26 cellular contexts compared by ENCODE assay signal in genomic region chr10:7559447-7559846, GRCh38.
DNase-seq lines count a peak whose midpoint lies in the region; ATAC-seq, FAIRE-seq and TF ChIP-seq lines count a peak whose summit lies in the region.
"Had no signal": no experiment of that assay in that cellular context is flagged by ENCODE, and none has a peak within 500 bp of the region (broad histone marks: within the 10 kb centered on the region; RNA-seq: fewer than 3 reads in every experiment).

No MANE protein-coding gene starts in this region.

- H4K20me1 ChIP-seq in GM23248 (ENCODE audit: insufficient read depth) = no peaks in the 10 kb centered on the region

- no peaks in the 10 kb centered on the region for H3K9me3 Mint-ChIP-seq in stimulated activated effector memory CD8-positive, alpha-beta T cell treated with anti-CD3 and anti-CD28 coated beads, Interleukin-12 subunit alpha, Interleukin-12 subunit beta, amount 100 ng/mL, for 72 hours
- H3K9me3 Mint-ChIP-seq: CD8-positive, alpha-beta T cell had no signal

- H3K9ac ChIP-seq in GM23248 = no peak overlapping the region

- H3K79me2 ChIP-seq in GM23248 (ENCODE audit: insufficient read depth) = no peaks in the 10 kb centered on the region

- WGBS in GM23248 (ENCODE audit: low coverage in 1 of 2, low lambda C conversion rate in 2 of 2, missing lambda C conversion rate in 2 of 2), 2 experiments = 33 to 37% methylated on average over 3 of the region's 3 CpGs

- no peaks in the 10 kb centered on the region for H3K36me3 Mint-ChIP-seq in stimulated activated effector memory CD8-positive, alpha-beta T cell treated with anti-CD3 and anti-CD28 coated beads, Interleukin-12 subunit alpha, Interleukin-12 subunit beta, amount 100 ng/mL, for 72 hours
- H3K36me3 Mint-ChIP-seq: CD8-positive, alpha-beta T cell had no signal

- H3K9me3 ChIP-seq in GM23248 (ENCODE audit: low read depth) = no peaks in the 10 kb centered on the region
- H3K9me3 ChIP-seq: A549 had no signal

- H3K4me1 Mint-ChIP-seq in stimulated activated effector memory CD8-positive, alpha-beta T cell treated with anti-CD3 and anti-CD28 coated beads, Interleukin-12 subunit alpha, Interleukin-12 subunit beta, amount 100 ng/mL, for 72 hours = no peaks in the 10 kb centered on the region

- DNase-seq in GM23248 = peak; percentile 20
- DNase-seq in NCI-H1694 (lab: John Stamatoyannopoulos, UW) = no peak
- DNase-seq in stimulated activated effector memory CD8-positive, alpha-beta T cell treated with anti-CD3 and anti-CD28 coated beads, Interleukin-12 subunit alpha, Interleukin-12 subunit beta, amount 100 ng/mL, for 72 hours (ENCODE audit: low spot score in 2 of 2) = no peak
- no peak for DNase-seq in NCI-H128 (lab: John Stamatoyannopoulos, UW; ENCODE audit: unreplicated experiment)
- DNase-seq: C1 segment of cervical spinal cord; CD8-positive, alpha-beta T cell; DMS 273 treated with DMSO at 0.1 percent for 48 hours; DMS79; EL; GDM1; Kasumi-1; MM.1S; NCI-H1417; NCI-H1694 treated with DMSO at 0.1 percent for 48 hours; NCI-H2081; NCI-H2227 treated with DMSO at 0.1 percent for 48 hours; NCI-H69; RPMI8226; SHP77 had no signal

- TF ChIP-seq CTCF in VCaP (conservative IDR thresholded peaks at IDR 0.05) = no peak

- H3K9me2 ChIP-seq in GM23248 (ENCODE audit: insufficient read depth) = no peaks in the 10 kb centered on the region

- no peaks in the 10 kb centered on the region for H3F3A ChIP-seq in GM23248 (ENCODE audit: insufficient read depth)

- H3K27ac ChIP-seq in GM23248 (no peak overlapping the region), VCaP (peak overlapping the region; percentile 28; the same call in 1 of the 2 replicates)
- H3K27ac ChIP-seq: A549, SK-N-MC had no signal

- peaks cover 21% of the 10 kb centered on the region for H3K27me3 ChIP-seq in GM23248 (replicated peaks; ENCODE audit: insufficient read depth)

- no peak overlapping the region for H3K4me2 ChIP-seq in GM23248 (ENCODE audit: unreplicated experiment)
- H3K4me2 ChIP-seq: A549 had no signal

- peak; percentile 23 for FAIRE-seq in endometrium (lab: Jason Lieb, UNC)
- FAIRE-seq: A549, GM12878 had no signal

- H3K36me3 ChIP-seq in GM23248 (ENCODE audit: low read depth) = no peaks in the 10 kb centered on the region

- no peaks in the 10 kb centered on the region; the same call in 1 of the 2 replicates for H3K4me1 ChIP-seq in GM23248 (ENCODE audit: insufficient read depth)
- H3K4me1 ChIP-seq: A549 had no signal

- no peak overlapping the region for H3K4me3 Mint-ChIP-seq in stimulated activated effector memory CD8-positive, alpha-beta T cell treated with anti-CD3 and anti-CD28 coated beads, Interleukin-12 subunit alpha, Interleukin-12 subunit beta, amount 100 ng/mL, for 72 hours
- H3K4me3 Mint-ChIP-seq: CD8-positive, alpha-beta T cell had no signal

- no peak for ATAC-seq in GM21447 (IDR thresholded peaks at IDR 0.05; ENCODE audit: unreplicated experiment)
- ATAC-seq in stimulated activated effector memory CD8-positive, alpha-beta T cell treated with anti-CD3 and anti-CD28 coated beads, Interleukin-12 subunit alpha, Interleukin-12 subunit beta, amount 100 ng/mL, for 72 hours = no peak
- ATAC-seq: A549; CD8-positive, alpha-beta T cell; GM12878; HCT116 had no signal

- H2AFZ ChIP-seq in GM23248 = no peak overlapping the region

- no peak overlapping the region for H3K27ac Mint-ChIP-seq in stimulated activated effector memory CD8-positive, alpha-beta T cell treated with anti-CD3 and anti-CD28 coated beads, Interleukin-12 subunit alpha, Interleukin-12 subunit beta, amount 100 ng/mL, for 72 hours
- H3K27ac Mint-ChIP-seq: CD8-positive, alpha-beta T cell had no signal

- no peak overlapping the region for H3K4me3 ChIP-seq in GM23248
- H3K4me3 ChIP-seq: A549, GM12878, SK-N-MC had no signal

- in situ Hi-C loops in GM23248 (cut with MboI) = no loop called here
